ENCODE assay signal across 17 cellular contexts in genomic region chr2:200592414-200593075, GRCh38. TPM values are rescaled to one million over a fixed set of nuclear protein-coding genes. Genes with fewer than 3 reads are reported as not detected.
DNase-seq lines count a peak whose midpoint lies in the region; FAIRE-seq and TF ChIP-seq lines count a peak whose summit lies in the region.
"Had no signal": no experiment of that assay in that cellular context is flagged by ENCODE, and none has a peak within 500 bp of the region (broad histone marks: within the 10 kb centered on the region; RNA-seq: fewer than 3 reads in every experiment).

No MANE protein-coding gene starts in this region.

- in situ Hi-C loops in astrocyte of the spinal cord (cut with HindIII; ENCODE audit: low sequenced_read_pairs), result no loop called here

- H3K27me3 ChIP-seq in H7 (ENCODE audit: control insufficient read depth, insufficient read depth, low read length), result no peaks in the 10 kb centered on the region
- H3K27me3 ChIP-seq: testis had no signal

- no peak for TF ChIP-seq CTCF in astrocyte of the spinal cord (IDR thresholded peaks at IDR 0.05; ENCODE audit: low read depth, low read length)

- H3K4me3 ChIP-seq in astrocyte of the spinal cord (ENCODE audit: low read depth, low read length), result no peak overlapping the region
- no peak overlapping the region for H3K4me3 ChIP-seq in H7 (ENCODE audit: insufficient read depth, low read depth, low read length)
- H3K4me3 ChIP-seq: testis had no signal

- peak; percentile 37 for DNase-seq in H4 (ENCODE audit: low spot score)
- peak; percentile 41 for DNase-seq in NAMALWA (ENCODE audit: low spot score)
- peak; percentile 44 for DNase-seq in astrocyte of the spinal cord (ENCODE audit: low read depth, low spot score)
- DNase-seq in left kidney (ENCODE audit: low read depth, low spot score), result peak; percentile 81
- DNase-seq in RCC 7860 (ENCODE audit: low spot score), result no peak
- no peak for DNase-seq in H7
- DNase-seq in stimulated activated CD4-positive, alpha-beta T cell treated with anti-CD3 and anti-CD28 coated beads, Interleukin-15, amount 100 ng/mL, for 24 hours, result no peak
- no peak for DNase-seq in glomerular visceral epithelial cell (ENCODE audit: extremely low spot score)
- DNase-seq: activated B cell treated with CpG ODN at 0.5 μM for 24 hours; activated naive CD8-positive, alpha-beta T cell treated with anti-CD3 and anti-CD28 coated beads, Interleukin-2, amount 10 ng/mL, durations not matched to agents 7 days and 5 days; C1 segment of cervical spinal cord; left colon; NCI-H1048; NCI-H446 treated with DMSO at 0.1 percent for 48 hours; small intestine; testis had no signal

- H3K36me3 ChIP-seq in H7 (replicated peaks; ENCODE audit: control insufficient read depth, insufficient read depth, low read length), result no peaks in the 10 kb centered on the region

- FAIRE-seq in RCC 7860 (lab: Jason Lieb, UNC), result no peak
- FAIRE-seq: small intestine had no signal

RNA-seq across cellular contexts. Expression of gene AOX1, which starts 6.7 kb away (rescaled TPM):
- 0.06 and 3.3 TPM in 2 replicates for total RNA-seq in H4 (2014; rRNA removed; shearing (Covaris generic))
- total RNA-seq in H7 (2014; rRNA removed; shearing (Covaris generic)), result 2.4 and 7.6 TPM in 2 replicates
- total RNA-seq: activated naive CD8-positive, alpha-beta T cell treated with anti-CD3 and anti-CD28 coated beads, Interleukin-2, amount 10 ng/mL, durations not matched to agents 7 days and 5 days; G401 had no signal

Comparison
In these comparisons a context has a peak if more than half of its experiments do, and no peak if none do; other contexts are left out.
1. DNase-seq: peak in H4 (single experiment), NAMALWA (single experiment), astrocyte of the spinal cord (single experiment) and left kidney (single experiment); none in RCC 7860 (single experiment), H7 (single experiment), stimulated activated CD4-positive, alpha-beta T cell treated with anti-CD3 and anti-CD28 coated beads, Interleukin-15, amount 100 ng/mL, for 24 hours (single experiment) and glomerular visceral epithelial cell (single experiment).